ENCODE assay signal across 1 cellular context in the genomic region with DNA sequence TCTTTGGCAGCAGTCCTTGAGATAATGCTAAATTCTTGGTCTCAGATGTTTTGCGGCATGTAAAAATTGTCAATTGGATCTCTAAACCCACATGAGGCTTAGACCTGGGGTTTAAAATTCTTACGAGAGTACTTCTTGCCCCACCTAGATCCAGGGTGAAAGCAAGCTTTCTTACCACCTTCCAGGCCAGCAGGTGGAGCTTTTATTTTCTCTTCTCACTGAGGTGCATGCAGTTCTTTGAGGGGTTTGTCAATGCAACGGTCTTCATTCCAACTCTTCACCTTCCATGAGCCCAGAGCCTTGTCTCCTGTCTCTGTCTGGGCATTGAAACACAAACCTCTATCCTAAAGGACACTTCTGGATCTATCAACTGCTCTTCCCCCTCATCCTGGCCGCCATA.
TF ChIP-seq lines count a peak whose summit lies in the region.

No MANE protein-coding gene starts in this region.

TF ChIP-seq in HepG2, 621 proteins besides CTCF, POLR2A, EP300 and RAD21 (continued from another document):
- peak; percentile 58 for TF ChIP-seq SMC3 (IDR thresholded peaks at IDR 0.05; ENCODE audit: low read length)
